1 cellular context compared by ENCODE assay signal in the genomic region with DNA sequence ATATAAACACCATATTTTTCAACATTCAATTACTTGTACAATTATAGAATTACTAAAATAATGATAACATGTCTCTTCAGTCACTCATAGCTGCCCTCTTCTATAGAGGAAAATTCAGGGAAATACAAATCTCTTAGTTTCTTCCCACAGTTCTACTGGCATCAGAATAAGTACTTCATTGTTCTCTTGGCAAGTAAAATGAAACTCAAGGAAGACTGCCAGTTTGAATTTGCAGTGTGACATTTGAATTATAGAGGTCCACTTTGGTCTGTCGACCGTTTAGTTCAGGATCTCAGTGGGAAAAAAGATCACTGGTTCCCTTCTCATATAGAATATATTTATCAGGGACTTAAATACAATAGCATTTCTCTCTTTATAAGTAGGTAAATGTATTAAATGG.
TF ChIP-seq lines count a peak whose summit lies in the region.

No MANE protein-coding gene starts in this region.

TF ChIP-seq in SK-N-SH treated with all-trans-retinoic acid at 6 μM for 48 hours, 23 proteins besides CTCF, POLR2A, EP300 and RAD21 (continued from another document):
- TF ChIP-seq, protein P1, sequence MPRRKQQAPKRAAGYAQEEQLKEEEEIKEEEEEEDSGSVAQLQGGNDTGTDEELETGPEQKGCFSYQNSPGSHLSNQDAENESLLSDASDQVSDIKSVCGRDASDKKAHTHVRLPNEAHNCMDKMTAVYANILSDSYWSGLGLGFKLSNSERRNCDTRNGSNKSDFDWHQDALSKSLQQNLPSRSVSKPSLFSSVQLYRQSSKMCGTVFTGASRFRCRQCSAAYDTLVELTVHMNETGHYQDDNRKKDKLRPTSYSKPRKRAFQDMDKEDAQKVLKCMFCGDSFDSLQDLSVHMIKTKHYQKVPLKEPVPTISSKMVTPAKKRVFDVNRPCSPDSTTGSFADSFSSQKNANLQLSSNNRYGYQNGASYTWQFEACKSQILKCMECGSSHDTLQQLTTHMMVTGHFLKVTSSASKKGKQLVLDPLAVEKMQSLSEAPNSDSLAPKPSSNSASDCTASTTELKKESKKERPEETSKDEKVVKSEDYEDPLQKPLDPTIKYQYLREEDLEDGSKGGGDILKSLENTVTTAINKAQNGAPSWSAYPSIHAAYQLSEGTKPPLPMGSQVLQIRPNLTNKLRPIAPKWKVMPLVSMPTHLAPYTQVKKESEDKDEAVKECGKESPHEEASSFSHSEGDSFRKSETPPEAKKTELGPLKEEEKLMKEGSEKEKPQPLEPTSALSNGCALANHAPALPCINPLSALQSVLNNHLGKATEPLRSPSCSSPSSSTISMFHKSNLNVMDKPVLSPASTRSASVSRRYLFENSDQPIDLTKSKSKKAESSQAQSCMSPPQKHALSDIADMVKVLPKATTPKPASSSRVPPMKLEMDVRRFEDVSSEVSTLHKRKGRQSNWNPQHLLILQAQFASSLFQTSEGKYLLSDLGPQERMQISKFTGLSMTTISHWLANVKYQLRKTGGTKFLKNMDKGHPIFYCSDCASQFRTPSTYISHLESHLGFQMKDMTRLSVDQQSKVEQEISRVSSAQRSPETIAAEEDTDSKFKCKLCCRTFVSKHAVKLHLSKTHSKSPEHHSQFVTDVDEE (CRISPR knock-in tag; IDR thresholded peaks at IDR 0.05), result no peak
- TF ChIP-seq SNAI2 (CRISPR knock-in tag; IDR thresholded peaks at IDR 0.05) (no peak), ZNF565 (CRISPR knock-in tag; conservative IDR thresholded peaks at IDR 0.05; ENCODE audit: low read depth) (no peak), BACH2 (CRISPR knock-in tag; IDR thresholded peaks at IDR 0.05; ENCODE audit: borderline replicate concordance) (no peak), ZNF70 (CRISPR knock-in tag; IDR thresholded peaks at IDR 0.05) (no peak)
